In the genomic region with DNA sequence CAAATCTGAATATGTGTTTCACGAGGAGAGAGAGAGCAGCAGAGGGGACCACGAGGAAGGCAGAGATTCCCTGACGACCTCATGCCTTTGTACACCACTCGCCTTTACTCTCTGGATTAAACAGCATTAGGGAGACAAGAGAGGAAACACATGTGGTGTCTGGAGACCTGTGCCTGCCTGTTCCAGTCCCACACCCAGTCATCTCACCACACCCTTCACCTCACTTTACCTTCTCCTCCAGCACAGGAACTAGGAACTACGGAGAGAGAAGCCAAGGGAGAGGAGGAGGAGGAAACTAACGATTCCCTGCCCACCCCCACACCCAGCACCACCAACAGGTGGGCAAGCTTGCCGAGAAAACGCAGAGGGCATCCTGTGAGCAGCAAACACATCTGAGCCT, we compare ENCODE assay signal across 2 cellular contexts. TPM values are rescaled to one million over a fixed set of nuclear protein-coding genes. Genes with fewer than 3 reads are reported as not detected.
"Had no signal": no experiment of that assay in that cellular context is flagged by ENCODE, and none has a peak within 500 bp of the region (broad histone marks: within the 10 kb centered on the region; RNA-seq: fewer than 3 reads in every experiment).

No MANE protein-coding gene starts in this region.

RNA-seq across cellular contexts. Expression of a gene that starts 1.0 kb away (rescaled TPM):
- total RNA-seq: IMR-90 had no signal
- polyA plus RNA-seq: IMR-90 had no signal

RNA-seq across cellular contexts. Expression of a gene that starts 25.8 kb away (rescaled TPM):
- total RNA-seq: HT-29, IMR-90 had no signal
- polyA plus RNA-seq: IMR-90 had no signal
